ENCODE assay signal across 16 cellular contexts in the genomic region with DNA sequence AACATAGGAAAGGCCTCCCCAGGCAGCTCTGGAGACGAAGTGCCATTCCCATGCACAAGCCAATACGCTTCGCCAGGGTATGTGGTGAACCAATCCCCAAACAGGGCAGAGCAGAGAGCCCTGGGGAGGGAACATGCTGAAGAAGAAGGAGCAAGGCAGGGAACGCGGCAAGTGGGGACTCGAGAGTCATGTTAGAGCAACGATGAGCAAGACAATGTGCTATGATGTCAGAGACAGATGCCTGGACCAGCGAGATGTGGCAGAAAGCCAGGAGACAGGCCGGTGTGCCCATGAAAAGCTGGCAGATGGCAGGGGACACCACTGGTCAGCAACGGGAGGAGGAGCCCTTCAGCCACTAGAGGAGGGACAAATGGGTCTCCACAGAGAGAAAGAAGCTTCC.
"Had no signal": no experiment of that assay in that cellular context is flagged by ENCODE, and none has a peak within 500 bp of the region (broad histone marks: within the 10 kb centered on the region; RNA-seq: fewer than 3 reads in every experiment).

No MANE protein-coding gene starts in this region.

- H3K4me3 Mint-ChIP-seq: activated naive CD4-positive, alpha-beta T cell treated with anti-CD3 and anti-CD28 coated beads for 36 hours; endodermal cell; nephron progenitor cell; type B pancreatic cell had no signal

- H3K27me3 Mint-ChIP-seq: progenitor cell of endocrine pancreas, type B pancreatic cell had no signal

- H3K4me1 ChIP-seq: ascending aorta, right atrium auricular region had no signal

- H3K27ac Mint-ChIP-seq: activated naive CD4-positive, alpha-beta T cell treated with anti-CD3 and anti-CD28 coated beads for 36 hours; activated T-helper 2 cell treated with anti-CD3 and anti-CD28 coated beads, Interferon-gamma antibody, Interleukin-2, Interleukin-4, amounts not matched to agents 10 μg/mL and 5 μg/mL and 100 μg/mL, durations not matched to agents 14 hours and 24 hours and 36 hours; endodermal cell; nephron progenitor cell; progenitor cell of endocrine pancreas; type B pancreatic cell had no signal

- H3K27ac ChIP-seq: ascending aorta, right atrium auricular region had no signal

- ATAC-seq: activated CD4-positive, CD25-positive, alpha-beta regulatory T cell treated with anti-CD3 and anti-CD28 coated beads, Interleukin-2, amount 50 U/mL, for 24 hours; stimulated activated naive CD8-positive, alpha-beta T cell treated with anti-CD3 and anti-CD28 coated beads, Interleukin-15, Interleukin-2, amounts not matched to agents 100 U/mL and 50 U/mL, for 24 hours had no signal

- H3K9me3 Mint-ChIP-seq: activated T-helper 2 cell treated with anti-CD3 and anti-CD28 coated beads, Interferon-gamma antibody, Interleukin-2, Interleukin-4, amounts not matched to agents 10 μg/mL and 5 μg/mL and 100 μg/mL, durations not matched to agents 14 hours and 24 hours and 36 hours; endodermal cell; type B pancreatic cell had no signal

- H3K27me3 ChIP-seq: ascending aorta, dorsolateral prefrontal cortex, right atrium auricular region had no signal

- H3K4me2 ChIP-seq: smooth muscle cell had no signal

- DNase-seq: activated CD4-positive, alpha-beta T cell treated with anti-CD3 and anti-CD28 coated beads, Interleukin-2, amount 50 U/mL, for 4 hours; activated naive CD4-positive, alpha-beta T cell treated with anti-CD3 and anti-CD28 coated beads for 36 hours; activated T-cell treated with anti-CD3 and anti-CD28 coated beads, Interleukin-2, amount 50 U/mL, for 1 hour; endodermal cell; kidney glomerular epithelial cell; mesenchymal stem cell; nephron progenitor cell; stimulated activated naive CD8-positive, alpha-beta T cell treated with anti-CD3 and anti-CD28 coated beads, Interleukin-15, Interleukin-2, amounts not matched to agents 100 U/mL and 50 U/mL, for 24 hours had no signal

- H3K9me3 ChIP-seq: ascending aorta, right atrium auricular region had no signal

- H3K4me3 ChIP-seq: ascending aorta, dorsolateral prefrontal cortex, right atrium auricular region, smooth muscle cell had no signal
